Comparison of ENCODE assay signal across 26 cellular contexts in genomic region chr5:145918397-145918796, GRCh38. TPM values are rescaled to one million over a fixed set of nuclear protein-coding genes. Genes with fewer than 3 reads are reported as not detected.
A peak's percentile ranks its signal among the peaks of the same experiment; 100 is the strongest.
DNase-seq lines count a peak whose midpoint lies in the region; ATAC-seq, FAIRE-seq and TF ChIP-seq lines count a peak whose summit lies in the region.
"Had no signal": no experiment of that assay in that cellular context is flagged by ENCODE, and none has a peak within 500 bp of the region (broad histone marks: within the 10 kb centered on the region; RNA-seq: fewer than 3 reads in every experiment).

No MANE protein-coding gene starts in this region.

- no peak overlapping the region for H4K8ac ChIP-seq in IMR-90 (ENCODE audit: low read depth in 2 of 2, low read length in 2 of 2)

- H2BK20ac ChIP-seq in IMR-90 (ENCODE audit: low read depth, low read length) = no peak overlapping the region

- no peak overlapping the region for H2AFZ ChIP-seq in IMR-90 (replicated peaks; ENCODE audit: low read length, poor library complexity)
- H2AFZ ChIP-seq in HepG2 (ENCODE audit: low read length) = no peak overlapping the region
- H2AFZ ChIP-seq in neural cell (ENCODE audit: low read depth, low read length) = no peak overlapping the region

- peak; percentile 18 for FAIRE-seq in HepG2 (lab: Jason Lieb, UNC)
- FAIRE-seq: A204.1, GM12891, GM18507, H54 had no signal

- no peak overlapping the region; the same call in 1 of the 2 replicates for H3K14ac ChIP-seq in IMR-90 (replicated peaks; ENCODE audit: low read depth, low read length)

- peaks cover 3% of the 10 kb centered on the region for H3K27me3 Mint-ChIP-seq in CD8-positive, alpha-beta T cell (ENCODE audit: low read depth)

- H3K79me1 ChIP-seq in IMR-90 (ENCODE audit: low read depth in 1 of 2, low read length in 2 of 2) = no peaks in the 10 kb centered on the region

- TF ChIP-seq RAD21 in IMR-90 (IDR thresholded peaks at IDR 0.05; ENCODE audit: low read length) (no peak), HepG2 (CRISPR knock-in tag; IDR thresholded peaks at IDR 0.05) (no peak), neural cell (conservative IDR thresholded peaks at IDR 0.05) (no peak)

- H3K79me2 ChIP-seq in HepG2 (ENCODE audit: insufficient read depth, low read length) (no peaks in the 10 kb centered on the region), neural cell (replicated peaks; ENCODE audit: insufficient read depth, low read length) (no peaks in the 10 kb centered on the region)

- DNase-seq in IMR-90 (no peak), HepG2 (ENCODE audit: low spot score) (no peak), NCI-H2107 (lab: John Stamatoyannopoulos, UW) (no peak)
- no peak for DNase-seq in CD8-positive, alpha-beta T cell
- DNase-seq: BE2C; Calu3; CD4-positive, alpha-beta T cell; COR-L47; DMS53; DMS79 treated with DMSO at 0.1 percent for 48 hours; GF-D8; GOT3; HFFc6 had no signal

- H3K27ac Mint-ChIP-seq in CD8-positive, alpha-beta T cell = no peak overlapping the region
- H3K27ac Mint-ChIP-seq: CD4-positive, alpha-beta T cell; HFFc6 had no signal

- no CpG with 5 or more reads among the region's 2 CpGs for WGBS in IMR-90 (ENCODE audit: extremely low coverage in 2 of 2, insufficient read length in 1 of 2), 2 experiments
- 0% methylated on average over 2 of the region's 2 CpGs for WGBS in HepG2 (ENCODE audit: low lambda C conversion rate)

- H3K23ac ChIP-seq in IMR-90 (ENCODE audit: low read depth, low read length) = no peak overlapping the region

- no peaks in the 10 kb centered on the region for H4K20me1 ChIP-seq in IMR-90 (ENCODE audit: insufficient read depth, low read length)
- no peaks in the 10 kb centered on the region for H4K20me1 ChIP-seq in HepG2 (ENCODE audit: insufficient read depth, low read length)
- H4K20me1 ChIP-seq in neural cell (ENCODE audit: insufficient read depth) = no peaks in the 10 kb centered on the region
- H4K20me1 ChIP-seq: BLaER1 treated with 17β-estradiol and CSF1 and Interleukin-3, amounts not matched to agents 10 nM and 100 nM had no signal

- H3K9me2 ChIP-seq in neural cell (ENCODE audit: insufficient read depth, low read length) = no peaks in the 10 kb centered on the region

- no peaks in the 10 kb centered on the region for H3K4me1 Mint-ChIP-seq in CD8-positive, alpha-beta T cell (ENCODE audit: low read depth)
- H3K4me1 Mint-ChIP-seq: CD14-positive monocyte had no signal

- no peaks in the 10 kb centered on the region for H3K36me3 ChIP-seq in IMR-90 (ENCODE audit: control insufficient read depth, insufficient read depth, low read length)
- no peaks in the 10 kb centered on the region for H3K36me3 ChIP-seq in HepG2 (replicated peaks in 1 of 2; ENCODE audit: control insufficient read depth in 1 of 2, insufficient read depth in 2 of 2, low read length in 2 of 2)
- H3K36me3 ChIP-seq in neural cell (ENCODE audit: insufficient read depth, low read length) = no peaks in the 10 kb centered on the region
- no peaks in the 10 kb centered on the region for H3K36me3 ChIP-seq in CD8-positive, alpha-beta T cell (ENCODE audit: insufficient read depth, low read length)
- H3K36me3 ChIP-seq: BE2C; BLaER1 treated with 17β-estradiol and CSF1 and Interleukin-3, amounts not matched to agents 10 nM and 100 nM; HAP-1 had no signal

- TF ChIP-seq CTCF in IMR-90 (conservative IDR thresholded peaks at IDR 0.05; ENCODE audit: low read depth, low read length) = no peak
- TF ChIP-seq CTCF in HepG2 (CRISPR knock-in tag; IDR thresholded peaks at IDR 0.05) = no peak
- no peak for TF ChIP-seq CTCF in neural cell (IDR thresholded peaks at IDR 0.05; ENCODE audit: poor library complexity, severe bottlenecking)
- no peak for TF ChIP-seq CTCF in CD8-positive, alpha-beta T cell (IDR thresholded peaks at IDR 0.05)

- H2AK9ac ChIP-seq in IMR-90 (replicated peaks; ENCODE audit: low read depth, low read length, poor library complexity) = no peak overlapping the region

- H3K27me3 ChIP-seq in IMR-90 (ENCODE audit: control insufficient read depth, insufficient read depth, low read length) = no peaks in the 10 kb centered on the region
- peaks cover 0 to 18% of the 10 kb centered on the region in 2 experiments; a peak in 2 of 5 replicates for H3K27me3 ChIP-seq in HepG2 (ENCODE audit: control insufficient read depth in 1 of 2, insufficient read depth in 2 of 2, low read length in 2 of 2)
- no peaks in the 10 kb centered on the region for H3K27me3 ChIP-seq in neural cell (ENCODE audit: insufficient read depth, low read depth, low read length)
- no peaks in the 10 kb centered on the region for H3K27me3 ChIP-seq in CD8-positive, alpha-beta T cell (ENCODE audit: insufficient read depth, low read length)
- H3K27me3 ChIP-seq: BE2C; BLaER1 treated with 17β-estradiol and CSF1 and Interleukin-3, amounts not matched to agents 10 nM and 100 nM had no signal

- no peak for TF ChIP-seq EP300 in HepG2 (IDR thresholded peaks at IDR 0.05; ENCODE audit: low read depth in 2 of 2, low read length in 2 of 2)
- no peak for TF ChIP-seq EP300 in HepG2 (CRISPR knock-in tag; IDR thresholded peaks at IDR 0.05; ENCODE audit: borderline replicate concordance)
- TF ChIP-seq EP300 in neural cell (conservative IDR thresholded peaks at IDR 0.05; ENCODE audit: poor library complexity, severe bottlenecking) = no peak

- intact Hi-C loops in IMR-90 (cut with micrococcal nuclease) = no loop called here
- intact Hi-C loops in HepG2 (cut with micrococcal nuclease; ENCODE audit: unreplicated experiment) = no loop called here
- intact Hi-C loops in CD8-positive, alpha-beta T cell (cut with DNase I, micrococcal nuclease) = no loop called here

- H4K91ac ChIP-seq in IMR-90 (ENCODE audit: insufficient read depth, low read depth, low read length) = no peak overlapping the region

- H3K4me3 Mint-ChIP-seq in CD8-positive, alpha-beta T cell = no peak overlapping the region
- H3K4me3 Mint-ChIP-seq: CD14-positive monocyte; CD4-positive, alpha-beta T cell; HFFc6 had no signal

- H3F3A ChIP-seq in neural cell (ENCODE audit: insufficient read depth, low read length, poor library complexity, severe bottlenecking) = no peaks in the 10 kb centered on the region

- no peak overlapping the region for H3K27ac ChIP-seq in IMR-90 (ENCODE audit: insufficient read depth, low read length)
- no peak overlapping the region for H3K27ac ChIP-seq in HepG2 (ENCODE audit: extremely low read length, insufficient read depth, low read length)
- H3K27ac ChIP-seq in neural cell (ENCODE audit: low read length) = peak overlapping the region; percentile 92
- H3K27ac ChIP-seq in CD8-positive, alpha-beta T cell (ENCODE audit: low read depth, low read length) = no peak overlapping the region
- H3K27ac ChIP-seq: 22Rv1; BLaER1 treated with 17β-estradiol and CSF1 and Interleukin-3, amounts not matched to agents 10 nM and 100 nM had no signal

- 0 out of 2 replicates have a peak, but pooled peaks cover 3% of the 10 kb centered on the region for H3K9me1 ChIP-seq in IMR-90 (ENCODE audit: insufficient read depth, low read length)

- no peaks in the 10 kb centered on the region for H3K36me3 Mint-ChIP-seq in CD8-positive, alpha-beta T cell
- H3K36me3 Mint-ChIP-seq: CD14-positive monocyte had no signal

- no peak overlapping the region for H3K4me3 ChIP-seq in IMR-90 (ENCODE audit: insufficient read depth, low read depth, low read length)
- 0 out of 6 replicates have a peak overlapping the region, but pooled peaks of 1 of the 3 experiments have one; percentile 1 for H3K4me3 ChIP-seq in HepG2 (replicated peaks in 1 of 3; ENCODE audit: insufficient read depth in 1 of 3, low read depth in 2 of 3, low read length in 3 of 3)
- H3K4me3 ChIP-seq in neural cell (ENCODE audit: low read length) = no peak overlapping the region
- H3K4me3 ChIP-seq in CD8-positive, alpha-beta T cell (ENCODE audit: low read depth, low read length) = no peak overlapping the region
- H3K4me3 ChIP-seq: BLaER1 treated with 17β-estradiol and CSF1 and Interleukin-3, amounts not matched to agents 10 nM and 100 nM; HAP-1 had no signal

- 0 out of 2 replicates have a peak overlapping the region, but pooled peaks have one; percentile 21 for H2AK5ac ChIP-seq in IMR-90 (ENCODE audit: low read depth, low read length)

- no peak overlapping the region for H3K4ac ChIP-seq in IMR-90 (ENCODE audit: low read depth, low read length)

- H3K56ac ChIP-seq in IMR-90 (ENCODE audit: extremely low read depth, insufficient read depth, low read length) = no peak overlapping the region

- H3K4me1 ChIP-seq in IMR-90 (ENCODE audit: control insufficient read depth, insufficient read depth, low read length) (peaks cover 3% of the 10 kb centered on the region; the same call in 1 of the 2 replicates), HepG2 (ENCODE audit: insufficient read depth, low read length) (peaks cover 22% of the 10 kb centered on the region)
- no peaks in the 10 kb centered on the region for H3K4me1 ChIP-seq in CD8-positive, alpha-beta T cell (ENCODE audit: insufficient read depth, low read length)
- H3K4me1 ChIP-seq: BE2C; BLaER1 treated with 17β-estradiol and CSF1 and Interleukin-3, amounts not matched to agents 10 nM and 100 nM; HAP-1 had no signal

- H3K9ac ChIP-seq in IMR-90 (ENCODE audit: low read depth, low read length) (no peak overlapping the region), HepG2 (ENCODE audit: insufficient read depth, low read depth, low read length) (no peak overlapping the region), neural cell (ENCODE audit: low read length) (no peak overlapping the region)
- H3K9ac ChIP-seq: BLaER1 treated with 17β-estradiol and CSF1 and Interleukin-3, amounts not matched to agents 10 nM and 100 nM had no signal

- no peak overlapping the region for H3K18ac ChIP-seq in IMR-90 (ENCODE audit: low read depth, low read length)

- CTCF ChIA-PET in IMR-90 (lab: Yijun Ruan, JAX) = no interaction called here
- CTCF ChIA-PET in HepG2 (lab: Yijun Ruan, JAX; ENCODE audit: low intra/inter-chr PET ratio, low total read pairs) = no interaction called here
- CTCF ChIA-PET in CD8-positive, alpha-beta T cell (lab: Charles Lee) = no interaction called here

- no peak for ATAC-seq in IMR-90 (ENCODE audit: low read depth)
- ATAC-seq in HepG2 = peak; percentile 59
- no peak for ATAC-seq in CD8-positive, alpha-beta T cell
- ATAC-seq in GM19467 (IDR thresholded peaks at IDR 0.05; ENCODE audit: unreplicated experiment) = no peak

- no peak for TF ChIP-seq POLR2A in IMR-90 (IDR thresholded peaks at IDR 0.05; ENCODE audit: low read depth, low read length)
- no peak for TF ChIP-seq POLR2A in HepG2 (IDR thresholded peaks at IDR 0.05; ENCODE audit: insufficient read depth in 1 of 2, low read depth in 2 of 2, low read length in 2 of 2)

- BruUV-seq in IMR-90 (replicated peaks; lab: Mats Ljungman, UMichigan) (no TSS peak), HepG2 (replicated peaks; lab: Mats Ljungman, UMichigan) (no TSS peak)

- no peak overlapping the region for H2BK120ac ChIP-seq in IMR-90 (ENCODE audit: low read depth, low read length)

- in situ Hi-C loops in IMR-90 (cut with MboI; ENCODE audit: low sequenced_read_pairs) = no loop called here
- in situ Hi-C loops in HepG2 (cut with HindIII; ENCODE audit: extremely low pct_ligation_motif_present, low pct_unique_long_range_greater_than_20kb) = no loop called here

- no peak overlapping the region for H3K4me2 ChIP-seq in IMR-90 (ENCODE audit: low read depth, low read length)
- peak overlapping the region; percentile 56 for H3K4me2 ChIP-seq in HepG2 (ENCODE audit: low read depth, low read length)
- no peak overlapping the region for H3K4me2 ChIP-seq in neural cell (ENCODE audit: low read length)
- H3K4me2 ChIP-seq: BLaER1 treated with 17β-estradiol and CSF1 and Interleukin-3, amounts not matched to agents 10 nM and 100 nM had no signal

- no peak overlapping the region for H2BK15ac ChIP-seq in IMR-90 (ENCODE audit: low read depth, low read length)

- H3K9me3 Mint-ChIP-seq in CD8-positive, alpha-beta T cell = no peaks in the 10 kb centered on the region
- H3K9me3 Mint-ChIP-seq: CD4-positive, alpha-beta T cell; HFFc6 had no signal

- H4K5ac ChIP-seq in IMR-90 (ENCODE audit: low read depth, low read length) = no peak overlapping the region

- POLR2A ChIA-PET in IMR-90 (lab: Charles Lee; ENCODE audit: unreplicated experiment) (no interaction called here), HepG2 (lab: Yijun Ruan, JAX) (no interaction called here)
- POLR2A ChIA-PET in CD8-positive, alpha-beta T cell (lab: Charles Lee) = no interaction called here

- H3K9me3 ChIP-seq in IMR-90 (ENCODE audit: control insufficient read depth, insufficient read depth, low read length) = no peaks in the 10 kb centered on the region
- no peaks in the 10 kb centered on the region for H3K9me3 ChIP-seq in HepG2 (ENCODE audit: low read length)
- H3K9me3 ChIP-seq in neural cell (ENCODE audit: low read length) = no peaks in the 10 kb centered on the region
- no peaks in the 10 kb centered on the region for H3K9me3 ChIP-seq in CD8-positive, alpha-beta T cell (ENCODE audit: low read length)
- H3K9me3 ChIP-seq: BE2C; BLaER1 treated with 17β-estradiol and CSF1 and Interleukin-3, amounts not matched to agents 10 nM and 100 nM; HAP-1 had no signal

- no peak overlapping the region for H2BK5ac ChIP-seq in IMR-90 (ENCODE audit: low read depth, low read length, poor library complexity, severe bottlenecking)

- dilution Hi-C loops in IMR-90 (cut with HindIII; ENCODE audit: low sequenced_read_pairs, unreplicated experiment) = no loop called here

RNA-seq across cellular contexts. Expression of gene SH3RF2, which starts 18.0 kb away (rescaled TPM):
- total RNA-seq in IMR-90 (2012; rRNA removed) (1.1 and 1.3 TPM in 2 replicates), HepG2 (2016; rRNA removed; fragmentation: Illumina TruSeq; extraction: Trizol) (3.1 and 3.7 TPM in 2 replicates)
- polyA plus RNA-seq in IMR-90 (2012; rRNA removed) (1.3 and 1.7 TPM in 2 replicates), HepG2 (2011; rRNA removed) (2.6 and 2.8 TPM in 2 replicates), neural cell (not detected in 2 replicates)
- 0.49 and 0.74 TPM in 2 replicates for polyA plus RNA-seq in IMR-90 (2012; cell fraction: cytosol; rRNA removed)
- 4.1 and 4.6 TPM in 2 replicates for polyA plus RNA-seq in IMR-90 (2012; cell fraction: nucleus; rRNA removed; ENCODE audit: low replicate concordance)
- total RNA-seq in HepG2 (2016; cell fraction: cytosol; rRNA removed; fragmentation: Illumina TruSeq; extraction: Trizol; ENCODE audit: low read depth) = 2.1 and 2.2 TPM in 2 replicates
- total RNA-seq in HepG2 (2016; cell fraction: insoluble cytoplasmic fraction; rRNA removed; fragmentation: Illumina TruSeq; extraction: Trizol) = 2.6 and 3.8 TPM in 2 replicates
- 2.4 and 3.8 TPM in 2 replicates for total RNA-seq in HepG2 (2016; cell fraction: membrane; rRNA removed; fragmentation: Illumina TruSeq; extraction: Trizol)
- 7.9 and 8.9 TPM in 2 replicates for total RNA-seq in HepG2 (2016; cell fraction: nucleus; rRNA removed; fragmentation: Illumina TruSeq; extraction: Trizol)
- 1.7 and 2.1 TPM in 2 replicates for polyA plus RNA-seq in HepG2 (2011; cell fraction: cytosol; rRNA removed)
- polyA plus RNA-seq in HepG2 (2011; cell fraction: nucleus; rRNA removed) = 4.9 and 6.9 TPM in 2 replicates
- 1.7 and 2.5 TPM in 2 replicates for polyA plus RNA-seq in HepG2 (2012)
- polyA plus RNA-seq in HepG2 (2016; cell fraction: cytosol; fragmentation: Illumina TruSeq; extraction: Trizol; ENCODE audit: low read depth) = 0.76 and 1.0 TPM in 2 replicates
- polyA plus RNA-seq in HepG2 (2016; cell fraction: insoluble cytoplasmic fraction; fragmentation: Illumina TruSeq; extraction: Trizol; ENCODE audit: low read depth) = 2.7 and 3.7 TPM in 2 replicates
- polyA plus RNA-seq in HepG2 (2016; cell fraction: membrane; fragmentation: Illumina TruSeq; extraction: Trizol; ENCODE audit: low read depth) = 1.4 and 1.7 TPM in 2 replicates
- polyA plus RNA-seq in HepG2 (2016; cell fraction: nucleus; fragmentation: Illumina TruSeq; extraction: Trizol; ENCODE audit: insufficient read depth, low read depth) = 11.0 and 12.4 TPM in 2 replicates
- 4.5 and 13.0 TPM in 2 replicates for polyA minus RNA-seq in HepG2 (2011; rRNA and poly(A)+ RNA removed; ENCODE audit: low replicate concordance)
- 2.0 and 2.5 TPM in 2 replicates for polyA minus RNA-seq in HepG2 (2011; cell fraction: cytosol; rRNA and poly(A)+ RNA removed)
- 8.4 and 9.1 TPM in 2 replicates for polyA minus RNA-seq in HepG2 (2011; cell fraction: nucleus; rRNA and poly(A)+ RNA removed)
- 0.23 and 0.24 TPM in 2 replicates for polyA minus RNA-seq in neural cell
- total RNA-seq in CD8-positive, alpha-beta T cell = not detected
- polyA plus RNA-seq: CD14-positive monocyte had no signal

RNA-seq across cellular contexts. Expression of gene GRXCR2, which starts 45.6 kb away (rescaled TPM):
- total RNA-seq in IMR-90 (2012; rRNA removed) (not detected in 2 replicates), HepG2 (2016; rRNA removed; fragmentation: Illumina TruSeq; extraction: Trizol) (not detected in 2 replicates)
- polyA plus RNA-seq in IMR-90 (2012; rRNA removed) (not detected in 2 replicates), HepG2 (2011; rRNA removed) (not detected in 2 replicates), neural cell (0.36 TPM in 1 of 2 replicates, not detected in the other)
- not detected in 2 replicates for polyA plus RNA-seq in IMR-90 (2012; cell fraction: cytosol; rRNA removed)
- not detected in 2 replicates for polyA plus RNA-seq in IMR-90 (2012; cell fraction: nucleus; rRNA removed; ENCODE audit: low replicate concordance)
- not detected in 2 replicates for total RNA-seq in HepG2 (2016; cell fraction: cytosol; rRNA removed; fragmentation: Illumina TruSeq; extraction: Trizol; ENCODE audit: low read depth)
- not detected in 2 replicates for total RNA-seq in HepG2 (2016; cell fraction: insoluble cytoplasmic fraction; rRNA removed; fragmentation: Illumina TruSeq; extraction: Trizol)
- not detected in 2 replicates for total RNA-seq in HepG2 (2016; cell fraction: membrane; rRNA removed; fragmentation: Illumina TruSeq; extraction: Trizol)
- not detected in 2 replicates for total RNA-seq in HepG2 (2016; cell fraction: nucleus; rRNA removed; fragmentation: Illumina TruSeq; extraction: Trizol)
- polyA plus RNA-seq in HepG2 (2011; cell fraction: cytosol; rRNA removed) = not detected in 2 replicates
- polyA plus RNA-seq in HepG2 (2011; cell fraction: nucleus; rRNA removed) = not detected in 2 replicates
- polyA plus RNA-seq in HepG2 (2012) = not detected in 2 replicates
- not detected in 2 replicates for polyA plus RNA-seq in HepG2 (2016; cell fraction: cytosol; fragmentation: Illumina TruSeq; extraction: Trizol; ENCODE audit: low read depth)
- polyA plus RNA-seq in HepG2 (2016; cell fraction: insoluble cytoplasmic fraction; fragmentation: Illumina TruSeq; extraction: Trizol; ENCODE audit: low read depth) = not detected in 2 replicates
- not detected in 2 replicates for polyA plus RNA-seq in HepG2 (2016; cell fraction: membrane; fragmentation: Illumina TruSeq; extraction: Trizol; ENCODE audit: low read depth)
- not detected in 2 replicates for polyA plus RNA-seq in HepG2 (2016; cell fraction: nucleus; fragmentation: Illumina TruSeq; extraction: Trizol; ENCODE audit: insufficient read depth, low read depth)
- polyA minus RNA-seq in HepG2 (2011; rRNA and poly(A)+ RNA removed; ENCODE audit: low replicate concordance) = not detected in 2 replicates
- not detected in 2 replicates for polyA minus RNA-seq in HepG2 (2011; cell fraction: cytosol; rRNA and poly(A)+ RNA removed)
- not detected in 2 replicates for polyA minus RNA-seq in HepG2 (2011; cell fraction: nucleus; rRNA and poly(A)+ RNA removed)
- not detected in 2 replicates for polyA minus RNA-seq in neural cell
- total RNA-seq in CD8-positive, alpha-beta T cell = not detected
- total RNA-seq: Calu3; CD4-positive, alpha-beta T cell; Daoy; G401; HFFc6 had no signal
- polyA plus RNA-seq: AG04450, CD14-positive monocyte had no signal
